24 cellular contexts compared by ENCODE assay signal in genomic region chr1:61752921-61753389, GRCh38.
"Had no signal": no experiment of that assay in that cellular context is flagged by ENCODE, and none has a peak within 500 bp of the region (broad histone marks: within the 10 kb centered on the region; RNA-seq: fewer than 3 reads in every experiment).

No MANE protein-coding gene starts in this region.

- H3K4me1 Mint-ChIP-seq: neural crest cell had no signal

- ATAC-seq: activated T-helper 17 cell treated with anti-CD3 and anti-CD28 coated beads, Interleukin-2, amount 50 U/mL, for 72 hours; sciatic nerve; stimulated activated naive B cell treated with anti-CD40 and anti-IgM and Interleukin-4, amounts not matched to agents 10 μg/mL and 1 μg/mL and 100 μg/mL, for 72 hours had no signal

- DNase-seq: activated CD4-positive, alpha-beta T cell treated with anti-CD3 and anti-CD28 coated beads for 1 hour; activated naive CD4-positive, alpha-beta T cell; activated T-cell treated with anti-CD3 and anti-CD28 coated beads, Interleukin-2, amount 50 U/mL, for 24 hours; adrenal gland; brain microvascular endothelial cell; caudate nucleus; effector CD4-positive, alpha-beta T cell; erythroblast; foreskin fibroblast; kidney; naive B cell; occipital lobe; small intestine; stimulated activated CD4-positive, alpha-beta T cell treated with anti-CD3 and anti-CD28 coated beads, Interleukin-2, amount 100 ng/mL, for 24 hours; stimulated activated CD8-positive, alpha-beta memory T cell treated with anti-CD3 and anti-CD28 coated beads, Interleukin-4, amount 100 ng/mL, for 48 hours; stimulated activated naive B cell treated with anti-CD40 and anti-IgM and Interleukin-4, amounts not matched to agents 10 μg/mL and 1 μg/mL and 100 μg/mL, for 72 hours; transverse colon had no signal

- H3K27ac Mint-ChIP-seq: activated naive CD8-positive, alpha-beta T cell; activated T-cell treated with anti-CD3 and anti-CD28 coated beads, Interleukin-2, amount 50 U/mL, for 24 hours; activated T-helper 17 cell treated with anti-CD3 and anti-CD28 coated beads, Interleukin-2, amount 50 U/mL, for 72 hours; dendritic cell treated with granulocyte-macrophage colony-stimulating factor and Interleukin-4, amounts not matched to agents 40 ng/mL and 50 ng/mL, for 4 days; naive B cell; stimulated activated naive B cell treated with anti-CD40 and anti-IgM and Interleukin-4, amounts not matched to agents 10 μg/mL and 1 μg/mL and 100 μg/mL, for 72 hours had no signal

- H3K36me3 Mint-ChIP-seq: activated naive CD8-positive, alpha-beta T cell; naive B cell; stimulated activated naive B cell treated with anti-CD40 and anti-IgM and Interleukin-4, amounts not matched to agents 10 μg/mL and 1 μg/mL and 100 μg/mL, for 72 hours had no signal

- H3K9me3 ChIP-seq: adrenal gland, ascending aorta, transverse colon had no signal

- H3K9me3 Mint-ChIP-seq: activated T-cell treated with anti-CD3 and anti-CD28 coated beads, Interleukin-2, amount 50 U/mL, for 24 hours; activated T-helper 17 cell treated with anti-CD3 and anti-CD28 coated beads, Interleukin-2, amount 50 U/mL, for 72 hours; dendritic cell treated with granulocyte-macrophage colony-stimulating factor and Interleukin-4, amounts not matched to agents 40 ng/mL and 50 ng/mL, for 4 days; naive B cell; neural crest cell; stimulated activated naive B cell treated with anti-CD40 and anti-IgM and Interleukin-4, amounts not matched to agents 10 μg/mL and 1 μg/mL and 100 μg/mL, for 72 hours had no signal

- H3K27me3 ChIP-seq: adrenal gland, ascending aorta, brain microvascular endothelial cell, transverse colon had no signal

- H3K36me3 ChIP-seq: adrenal gland, brain microvascular endothelial cell, transverse colon had no signal

- H3K4me3 ChIP-seq: adrenal gland, ascending aorta, lung, transverse colon had no signal

- H3K27ac ChIP-seq: adrenal gland, ascending aorta, brain microvascular endothelial cell, transverse colon had no signal

- H3K4me3 Mint-ChIP-seq: activated naive CD8-positive, alpha-beta T cell; activated T-cell treated with anti-CD3 and anti-CD28 coated beads, Interleukin-2, amount 50 U/mL, for 24 hours; activated T-helper 17 cell treated with anti-CD3 and anti-CD28 coated beads, Interleukin-2, amount 50 U/mL, for 72 hours; dendritic cell treated with granulocyte-macrophage colony-stimulating factor and Interleukin-4, amounts not matched to agents 40 ng/mL and 50 ng/mL, for 4 days; naive B cell; neural crest cell; stimulated activated naive B cell treated with anti-CD40 and anti-IgM and Interleukin-4, amounts not matched to agents 10 μg/mL and 1 μg/mL and 100 μg/mL, for 72 hours had no signal

- H3K4me1 ChIP-seq: adrenal gland, ascending aorta, transverse colon had no signal

- H3K27me3 Mint-ChIP-seq: activated naive CD8-positive, alpha-beta T cell; activated T-cell treated with anti-CD3 and anti-CD28 coated beads, Interleukin-2, amount 50 U/mL, for 24 hours; activated T-helper 17 cell treated with anti-CD3 and anti-CD28 coated beads, Interleukin-2, amount 50 U/mL, for 72 hours; dendritic cell treated with granulocyte-macrophage colony-stimulating factor and Interleukin-4, amounts not matched to agents 40 ng/mL and 50 ng/mL, for 4 days; naive B cell; stimulated activated naive B cell treated with anti-CD40 and anti-IgM and Interleukin-4, amounts not matched to agents 10 μg/mL and 1 μg/mL and 100 μg/mL, for 72 hours had no signal
